ENCODE assay signal across 8 cellular contexts in genomic region chr2:47173986-47174730, GRCh38. TPM values are rescaled to one million over a fixed set of nuclear protein-coding genes. Genes with fewer than 3 reads are reported as not detected.
DNase-seq lines count a peak whose midpoint lies in the region; ATAC-seq and TF ChIP-seq lines count a peak whose summit lies in the region.

No MANE protein-coding gene starts in this region.

- no peaks in the 10 kb centered on the region for H3K36me3 ChIP-seq in thyroid gland

- no peaks in the 10 kb centered on the region for H3K27me3 Mint-ChIP-seq in activated CD4-positive, alpha-beta T cell treated with anti-CD3 and anti-CD28 coated beads, Interleukin-2, amount 10 ng/mL, durations not matched to agents 7 days and 5 days
- H3K27me3 Mint-ChIP-seq in activated naive CD8-positive, alpha-beta T cell treated with anti-CD3 and anti-CD28 coated beads, Interleukin-2, amount 50 U/mL, for 24 hours: peaks cover 3% of the 10 kb centered on the region

- H3K4me1 ChIP-seq in thyroid gland: peaks cover 46 to 51% of the 10 kb centered on the region in 2 donors

- intact Hi-C loops in thyroid gland (cut with DNase I): no loop called here

- no peaks in the 10 kb centered on the region for H3K9me3 Mint-ChIP-seq in activated CD4-positive, alpha-beta T cell treated with anti-CD3 and anti-CD28 coated beads, Interleukin-2, amount 10 ng/mL, durations not matched to agents 7 days and 5 days
- no peaks in the 10 kb centered on the region for H3K9me3 Mint-ChIP-seq in activated naive CD8-positive, alpha-beta T cell treated with anti-CD3 and anti-CD28 coated beads, Interleukin-2, amount 50 U/mL, for 24 hours

- H3K36me3 Mint-ChIP-seq in activated CD4-positive, alpha-beta T cell treated with anti-CD3 and anti-CD28 coated beads, Interleukin-2, amount 10 ng/mL, durations not matched to agents 7 days and 5 days (ENCODE audit: low read depth): peaks cover 47% of the 10 kb centered on the region
- peaks cover 51% of the 10 kb centered on the region for H3K36me3 Mint-ChIP-seq in activated naive CD8-positive, alpha-beta T cell treated with anti-CD3 and anti-CD28 coated beads, Interleukin-2, amount 50 U/mL, for 24 hours (ENCODE audit: low read depth)

- peak overlapping the region in 2 of 3 donors; percentile 79 to 86 for H3K4me3 ChIP-seq in thyroid gland (replicated peaks in 1 of 3)

- no peaks in the 10 kb centered on the region for H3K27me3 ChIP-seq in layer of hippocampus (ENCODE audit: control insufficient read depth, insufficient read depth, low read length)
- no peaks in the 10 kb centered on the region for H3K27me3 ChIP-seq in thyroid gland

- ATAC-seq in activated naive CD8-positive, alpha-beta T cell treated with anti-CD3 and anti-CD28 coated beads, Interleukin-2, amount 50 U/mL, for 24 hours: no peak

- 18 to 21% methylated on average over 9 of the region's 9 CpGs for WGBS in thyroid gland, 2 donors

- H3K27ac ChIP-seq in layer of hippocampus (ENCODE audit: low read depth, low read length) (peak overlapping the region; percentile 99), thyroid gland (peak overlapping the region; percentile 49 to 99 (median 60))

- TF ChIP-seq POLR2A in thyroid gland (IDR thresholded peaks at IDR 0.05): no peak

- CTCF ChIA-PET in activated CD4-positive, alpha-beta T cell treated with anti-CD3 and anti-CD28 coated beads, Interleukin-2, amount 10 ng/mL, durations not matched to agents 7 days and 5 days (lab: Charles Lee): interaction anchor here (0.6 to 1.8 kb wide), 4 partner anchors 9 to 580 kb away, joined by 3 to 5 read pairs (median 4); no protein-coding TSS in a partner anchor

- no peak for DNase-seq in activated CD4-positive, alpha-beta T cell treated with anti-CD3 and anti-CD28 coated beads, Interleukin-2, amount 10 ng/mL, durations not matched to agents 7 days and 5 days
- no peak for DNase-seq in activated CD4-positive, alpha-beta T cell treated with anti-CD3 and anti-CD28 coated beads, Interleukin-2, amount 50 U/mL, for 48 hours
- DNase-seq in activated naive CD8-positive, alpha-beta T cell treated with anti-CD3 and anti-CD28 coated beads, Interleukin-2, amount 50 U/mL, for 24 hours: no peak
- peak; percentile 32 for DNase-seq in thyroid gland
- DNase-seq in SIG-M5 (lab: John Stamatoyannopoulos, UW): no peak
- no peak for DNase-seq in NCI-H1694 treated with DMSO at 0.1 percent for 48 hours (lab: John Stamatoyannopoulos, UW)
- no peak for DNase-seq in HuH-7.5 (ENCODE audit: low spot score)

- H3K27ac Mint-ChIP-seq in activated CD4-positive, alpha-beta T cell treated with anti-CD3 and anti-CD28 coated beads, Interleukin-2, amount 10 ng/mL, durations not matched to agents 7 days and 5 days: peak overlapping the region; percentile 98
- H3K27ac Mint-ChIP-seq in activated naive CD8-positive, alpha-beta T cell treated with anti-CD3 and anti-CD28 coated beads, Interleukin-2, amount 50 U/mL, for 24 hours: peak overlapping the region; percentile 92

- peaks cover 64% of the 10 kb centered on the region for H3K4me1 Mint-ChIP-seq in activated CD4-positive, alpha-beta T cell treated with anti-CD3 and anti-CD28 coated beads, Interleukin-2, amount 10 ng/mL, durations not matched to agents 7 days and 5 days
- H3K4me1 Mint-ChIP-seq in activated naive CD8-positive, alpha-beta T cell treated with anti-CD3 and anti-CD28 coated beads, Interleukin-2, amount 50 U/mL, for 24 hours: peaks cover 78% of the 10 kb centered on the region

- H3K9me3 ChIP-seq in thyroid gland: no peaks in the 10 kb centered on the region

- TF ChIP-seq CTCF in thyroid gland (IDR thresholded peaks at IDR 0.05): no peak

- H3K4me3 Mint-ChIP-seq in activated CD4-positive, alpha-beta T cell treated with anti-CD3 and anti-CD28 coated beads, Interleukin-2, amount 10 ng/mL, durations not matched to agents 7 days and 5 days: peak overlapping the region; percentile 95
- peak overlapping the region; percentile 97 for H3K4me3 Mint-ChIP-seq in activated naive CD8-positive, alpha-beta T cell treated with anti-CD3 and anti-CD28 coated beads, Interleukin-2, amount 50 U/mL, for 24 hours

- POLR2A ChIA-PET in activated CD4-positive, alpha-beta T cell treated with anti-CD3 and anti-CD28 coated beads, Interleukin-2, amount 10 ng/mL, durations not matched to agents 7 days and 5 days (lab: Charles Lee): no interaction called here

RNA-seq across cellular contexts. Expression of gene CALM2, which starts 2.2 kb away (rescaled TPM):
- 100 to 1,000 TPM; 476 to 478 TPM for total RNA-seq in activated CD4-positive, alpha-beta T cell treated with anti-CD3 and anti-CD28 coated beads, Interleukin-2, amount 10 ng/mL, durations not matched to agents 7 days and 5 days
- 100 to 1,000 TPM; 454 to 526 (median 478) TPM for total RNA-seq in thyroid gland

RNA-seq across cellular contexts. Expression of gene STPG4, which starts 19.1 kb away (rescaled TPM):
- under 1 TPM; 0.44 to 0.64 TPM for total RNA-seq in activated CD4-positive, alpha-beta T cell treated with anti-CD3 and anti-CD28 coated beads, Interleukin-2, amount 10 ng/mL, durations not matched to agents 7 days and 5 days
- 1 to 10 TPM in 1 of 4 donors, under 1 TPM in 2, not detected in 1; 0.22 to 1.1 (median 0.42) TPM for total RNA-seq in thyroid gland

Comparison
In these comparisons a context has a peak if more than half of its experiments do, and no peak if none do; other contexts are left out.
1. DNase-seq: peak in thyroid gland (2 of 2); none in activated CD4-positive, alpha-beta T cell treated with anti-CD3 and anti-CD28 coated beads, Interleukin-2, amount 10 ng/mL, durations not matched to agents 7 days and 5 days (single experiment), activated CD4-positive, alpha-beta T cell treated with anti-CD3 and anti-CD28 coated beads, Interleukin-2, amount 50 U/mL, for 48 hours (0 of 2), activated naive CD8-positive, alpha-beta T cell treated with anti-CD3 and anti-CD28 coated beads, Interleukin-2, amount 50 U/mL, for 24 hours (single experiment), SIG-M5 (single experiment), NCI-H1694 treated with DMSO at 0.1 percent for 48 hours (single experiment) and HuH-7.5 (single experiment).